Comparison of ENCODE assay signal across 8 cellular contexts in the genomic region with DNA sequence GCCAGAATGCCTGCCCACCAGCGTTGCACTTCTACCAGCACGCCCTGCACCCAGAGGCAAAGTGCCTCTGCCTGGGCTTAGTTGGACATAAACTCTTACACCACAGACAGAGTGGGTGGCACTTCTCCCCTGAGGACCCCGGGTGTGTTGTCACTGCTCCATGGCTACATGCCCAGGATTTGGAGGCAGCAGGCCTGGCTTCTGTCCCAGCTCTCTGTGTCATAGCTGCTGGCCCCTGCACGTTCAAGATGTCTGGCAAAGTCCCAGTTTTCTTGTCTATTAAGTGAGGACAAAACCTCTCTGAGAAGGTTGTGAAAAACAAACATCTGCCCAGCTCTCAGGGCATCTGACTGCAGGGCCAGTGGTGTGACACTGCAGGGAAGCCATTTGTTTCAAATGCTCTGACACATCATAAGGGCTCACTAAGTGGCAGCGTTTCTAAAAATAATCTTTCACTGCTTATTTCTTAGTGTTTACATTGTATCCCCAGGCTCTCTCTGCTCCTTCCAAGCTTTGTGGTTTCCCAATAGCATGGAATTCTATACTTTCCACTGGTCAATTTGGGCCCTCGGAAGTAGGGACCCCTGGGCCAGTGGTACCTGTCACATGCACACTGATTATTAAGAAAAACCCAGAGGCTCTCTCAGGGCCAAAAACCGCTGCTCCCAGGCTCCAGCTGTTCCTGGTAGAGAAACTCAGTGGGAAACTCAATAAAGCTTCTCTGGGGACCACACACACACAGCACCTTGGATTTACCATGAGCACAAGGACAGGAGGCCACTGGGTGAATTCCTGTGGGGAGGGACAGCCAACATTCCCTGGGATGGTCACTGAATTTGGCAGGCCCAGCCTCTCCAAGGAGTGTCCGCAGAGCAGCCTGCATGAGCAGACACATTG.
DNase-seq lines count a peak whose midpoint lies in the region; ATAC-seq and TF ChIP-seq lines count a peak whose summit lies in the region.

No MANE protein-coding gene starts in this region.

- DNase-seq in Calu3, result peak; percentile 86
- DNase-seq in NCI-H1694 treated with DMSO at 0.1 percent for 48 hours (lab: John Stamatoyannopoulos, UW), result peak; percentile 96
- DNase-seq in thoracic aorta (ENCODE audit: low spot score), result peak; percentile 90
- DNase-seq in stimulated activated CD8-positive, alpha-beta memory T cell treated with anti-CD3 and anti-CD28 coated beads, Interleukin-4, amount 100 ng/mL, for 48 hours, result no peak
- DNase-seq in stimulated activated naive CD8-positive, alpha-beta T cell treated with anti-CD3 and anti-CD28 coated beads, Interleukin-15, amount 100 ng/mL, for 72 hours, result no peak

- CTCF ChIA-PET in Calu3 (lab: Charles Lee), result interaction anchor here (0.6 to 1.7 kb wide), 8 partner anchors 8 to 327 kb away, joined by 3 to 5 read pairs (median 4); no protein-coding TSS in a partner anchor

- H3K36me3 Mint-ChIP-seq in Calu3 (ENCODE audit: insufficient read depth, unreplicated experiment) (peaks cover 44% of the 10 kb centered on the region), brain (no peaks in the 10 kb centered on the region)

- ATAC-seq in thoracic aorta (ENCODE audit: insufficient number of reproducible peaks, low FRiP score, low read depth) (peak; percentile 90), HG03342 (IDR thresholded peaks at IDR 0.05; ENCODE audit: unreplicated experiment) (no peak)
- ATAC-seq in stimulated activated naive CD8-positive, alpha-beta T cell treated with anti-CD3 and anti-CD28 coated beads, Interleukin-15, amount 100 ng/mL, for 72 hours, result no peak

- H3K27ac Mint-ChIP-seq in Calu3 (ENCODE audit: unreplicated experiment) (peak overlapping the region; percentile 7), brain (peak overlapping the region; percentile 16 to 93 (median 75))
- no peak overlapping the region for H3K27ac Mint-ChIP-seq in stimulated activated naive CD8-positive, alpha-beta T cell treated with anti-CD3 and anti-CD28 coated beads, Interleukin-15, amount 100 ng/mL, for 72 hours

- peaks cover 5% of the 10 kb centered on the region for H3K36me3 ChIP-seq in thoracic aorta

- no peaks in the 10 kb centered on the region for H3K27me3 Mint-ChIP-seq in Calu3 (ENCODE audit: unreplicated experiment)
- peaks cover 3% of the 10 kb centered on the region for H3K27me3 Mint-ChIP-seq in brain
- no peaks in the 10 kb centered on the region for H3K27me3 Mint-ChIP-seq in stimulated activated naive CD8-positive, alpha-beta T cell treated with anti-CD3 and anti-CD28 coated beads, Interleukin-15, amount 100 ng/mL, for 72 hours

- intact Hi-C loops in Calu3 (cut with micrococcal nuclease; ENCODE audit: unreplicated experiment), result no loop called here

- no peak overlapping the region for H3K4me3 ChIP-seq in thoracic aorta

- no peaks in the 10 kb centered on the region for H3K9me3 ChIP-seq in thoracic aorta

- H3K27ac ChIP-seq in layer of hippocampus (ENCODE audit: low read depth, low read length) (peak overlapping the region; percentile 91), thoracic aorta (peak overlapping the region; percentile 65 to 77)

- TF ChIP-seq CTCF in Calu3 (IDR thresholded peaks at IDR 0.05; ENCODE audit: unreplicated experiment), result no peak
- no peak for TF ChIP-seq CTCF in brain (conservative IDR thresholded peaks at IDR 0.05)
- TF ChIP-seq CTCF in thoracic aorta (IDR thresholded peaks at IDR 0.05), result no peak

- H3K4me1 Mint-ChIP-seq in Calu3 (ENCODE audit: low read depth, unreplicated experiment) (peaks cover 26% of the 10 kb centered on the region), brain (peaks cover 54% of the 10 kb centered on the region)
- H3K4me1 Mint-ChIP-seq in stimulated activated naive CD8-positive, alpha-beta T cell treated with anti-CD3 and anti-CD28 coated beads, Interleukin-15, amount 100 ng/mL, for 72 hours, result no peaks in the 10 kb centered on the region

- H3K27me3 ChIP-seq in layer of hippocampus (ENCODE audit: control insufficient read depth, insufficient read depth, low read length) (no peaks in the 10 kb centered on the region), thoracic aorta (replicated peaks; ENCODE audit: insufficient read depth) (no peaks in the 10 kb centered on the region)

- H3K4me1 ChIP-seq in thoracic aorta (ENCODE audit: control insufficient read depth in 1 of 2, low read depth in 2 of 2), result peaks cover 16 to 50% of the 10 kb centered on the region in 2 donors

- no peak overlapping the region for H3K4me3 Mint-ChIP-seq in Calu3 (ENCODE audit: low read depth, unreplicated experiment)
- peak overlapping the region in 2 of 5 experiments; percentile 17 to 30 for H3K4me3 Mint-ChIP-seq in brain
- no peak overlapping the region for H3K4me3 Mint-ChIP-seq in stimulated activated naive CD8-positive, alpha-beta T cell treated with anti-CD3 and anti-CD28 coated beads, Interleukin-15, amount 100 ng/mL, for 72 hours

- no TSS peak for BruUV-seq in Calu3 (replicated peaks; lab: Mats Ljungman, UMichigan)

- H3K9me3 Mint-ChIP-seq in Calu3 (ENCODE audit: low read depth, unreplicated experiment) (no peaks in the 10 kb centered on the region), brain (no peaks in the 10 kb centered on the region)
- H3K9me3 Mint-ChIP-seq in stimulated activated naive CD8-positive, alpha-beta T cell treated with anti-CD3 and anti-CD28 coated beads, Interleukin-15, amount 100 ng/mL, for 72 hours, result no peaks in the 10 kb centered on the region

Comparison
In these comparisons a context has a peak if more than half of its experiments do, and no peak if none do; other contexts are left out.
1. DNase-seq: peak in Calu3 (single experiment), NCI-H1694 treated with DMSO at 0.1 percent for 48 hours (single experiment) and thoracic aorta (single experiment); none in stimulated activated CD8-positive, alpha-beta memory T cell treated with anti-CD3 and anti-CD28 coated beads, Interleukin-4, amount 100 ng/mL, for 48 hours (single experiment) and stimulated activated naive CD8-positive, alpha-beta T cell treated with anti-CD3 and anti-CD28 coated beads, Interleukin-15, amount 100 ng/mL, for 72 hours (0 of 2).
2. H3K27ac Mint-ChIP-seq: peak in Calu3 (single experiment) and brain (5 of 5); none in stimulated activated naive CD8-positive, alpha-beta T cell treated with anti-CD3 and anti-CD28 coated beads, Interleukin-15, amount 100 ng/mL, for 72 hours (0 of 2).